In the genomic region with DNA sequence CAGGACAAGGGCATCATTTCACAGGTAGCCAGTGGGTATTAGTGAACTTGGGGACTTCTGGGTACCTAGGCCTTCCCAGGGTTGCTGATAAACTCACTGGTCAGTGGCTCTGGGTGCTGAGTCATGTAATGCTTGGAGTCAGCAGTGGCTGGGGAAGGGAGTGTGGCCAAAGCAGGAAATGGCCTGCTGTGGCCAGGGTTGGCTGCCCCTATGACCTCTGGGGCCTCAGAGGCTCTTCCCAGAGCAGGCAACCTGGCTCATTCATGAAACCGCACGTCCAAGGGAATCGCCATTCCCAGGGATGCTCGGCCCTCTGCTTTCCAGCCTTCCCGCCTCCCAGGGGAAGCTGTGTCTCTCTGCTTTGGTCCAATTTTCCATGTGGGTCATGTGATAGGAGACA, we compare ENCODE assay signal across 1 cellular context.
TF ChIP-seq lines count a peak whose summit lies in the region.

No MANE protein-coding gene starts in this region.

TF ChIP-seq in SK-N-SH treated with all-trans-retinoic acid at 6 μM for 48 hours, 23 proteins besides CTCF, POLR2A, EP300 and RAD21 (continued from another document):
- TF ChIP-seq, protein P1, sequence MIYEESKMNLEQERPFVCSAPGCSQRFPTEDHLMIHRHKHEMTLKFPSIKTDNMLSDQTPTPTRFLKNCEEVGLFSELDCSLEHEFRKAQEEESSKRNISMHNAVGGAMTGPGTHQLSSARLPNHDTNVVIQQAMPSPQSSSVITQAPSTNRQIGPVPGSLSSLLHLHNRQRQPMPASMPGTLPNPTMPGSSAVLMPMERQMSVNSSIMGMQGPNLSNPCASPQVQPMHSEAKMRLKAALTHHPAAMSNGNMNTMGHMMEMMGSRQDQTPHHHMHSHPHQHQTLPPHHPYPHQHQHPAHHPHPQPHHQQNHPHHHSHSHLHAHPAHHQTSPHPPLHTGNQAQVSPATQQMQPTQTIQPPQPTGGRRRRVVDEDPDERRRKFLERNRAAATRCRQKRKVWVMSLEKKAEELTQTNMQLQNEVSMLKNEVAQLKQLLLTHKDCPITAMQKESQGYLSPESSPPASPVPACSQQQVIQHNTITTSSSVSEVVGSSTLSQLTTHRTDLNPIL (CRISPR knock-in tag; IDR thresholded peaks at IDR 0.05; ENCODE audit: low read depth) = no peak
